Comparison of ENCODE assay signal across 1 cellular context in genomic region chr4:140094701-140095420, GRCh38.
TF ChIP-seq lines count a peak whose summit lies in the region.

No MANE protein-coding gene starts in this region.

TF ChIP-seq in SK-N-SH, 30 proteins besides CTCF, POLR2A, EP300 and RAD21 (continued from another document):
- no peak for TF ChIP-seq SIN3A (IDR thresholded peaks at IDR 0.05; ENCODE audit: borderline replicate concordance, low read depth, low read length)
TF ChIP-seq in SK-N-SH: peak in this region for 3.
